Comparison of ENCODE assay signal across 19 cellular contexts in genomic region chr9:6905850-6906375, GRCh38.
"Had no signal": no experiment of that assay in that cellular context is flagged by ENCODE, and none has a peak within 500 bp of the region (broad histone marks: within the 10 kb centered on the region; RNA-seq: fewer than 3 reads in every experiment).

No MANE protein-coding gene starts in this region.

- H3K27ac Mint-ChIP-seq: activated CD4-positive, alpha-beta T cell treated with anti-CD3 and anti-CD28 coated beads for 36 hours; activated CD8-positive, alpha-beta T cell treated with anti-CD3 and anti-CD28 coated beads, Interleukin-2, amount 10 ng/mL, durations not matched to agents 7 days and 5 days; activated naive CD8-positive, alpha-beta T cell had no signal

- H3K27me3 Mint-ChIP-seq: activated CD4-positive, alpha-beta T cell treated with anti-CD3 and anti-CD28 coated beads for 36 hours; activated naive CD8-positive, alpha-beta T cell had no signal

- H3K9me3 Mint-ChIP-seq: activated T-cell treated with anti-CD3 and anti-CD28 coated beads, Interleukin-2, amount 50 U/mL, for 4 hours had no signal

- ATAC-seq: activated CD4-positive, alpha-beta T cell treated with anti-CD3 and anti-CD28 coated beads for 36 hours; activated CD8-positive, alpha-beta T cell treated with anti-CD3 and anti-CD28 coated beads, Interleukin-2, amount 10 ng/mL, durations not matched to agents 7 days and 5 days; activated T-cell treated with anti-CD3 and anti-CD28 coated beads, Interleukin-2, amount 50 U/mL, for 4 hours had no signal

- H3K4me3 Mint-ChIP-seq: activated CD4-positive, alpha-beta T cell treated with anti-CD3 and anti-CD28 coated beads for 36 hours; activated CD8-positive, alpha-beta T cell treated with anti-CD3 and anti-CD28 coated beads, Interleukin-2, amount 10 ng/mL, durations not matched to agents 7 days and 5 days; activated naive CD8-positive, alpha-beta T cell; activated T-cell treated with anti-CD3 and anti-CD28 coated beads, Interleukin-2, amount 50 U/mL, for 4 hours had no signal

- DNase-seq: activated CD4-positive, alpha-beta T cell treated with anti-CD3 and anti-CD28 coated beads for 36 hours; activated CD4-positive, alpha-beta T cell treated with anti-CD3 and anti-CD28 coated beads, Interleukin-2, amount 50 U/mL, for 4 hours; activated CD8-positive, alpha-beta T cell treated with anti-CD3 and anti-CD28 coated beads, Interleukin-2, amount 10 ng/mL, durations not matched to agents 7 days and 5 days; activated effector memory CD4-positive, alpha-beta T cell treated with anti-CD3 and anti-CD28 coated beads, Interleukin-2, amount 50 U/mL, for 16 hours; activated naive CD4-positive, alpha-beta T cell treated with Interleukin-2 at 50 U/mL for 16 hours; activated T-cell treated with anti-CD3 and anti-CD28 coated beads, Interleukin-2, amount 50 U/mL, for 4 hours; amygdala; Kasumi-1; KBM-7; NCI-H1048; NCI-H1417; NCI-H2029 treated with DMSO at 0.1 percent for 48 hours; NCI-H510A treated with DMSO at 0.1 percent for 48 hours; Peyer's patch; Right ventricle myocardium superior; SJCRH30; SK-N-SH; T-helper 1 cell had no signal
